Comparison of ENCODE assay signal across 16 cellular contexts in the genomic region with DNA sequence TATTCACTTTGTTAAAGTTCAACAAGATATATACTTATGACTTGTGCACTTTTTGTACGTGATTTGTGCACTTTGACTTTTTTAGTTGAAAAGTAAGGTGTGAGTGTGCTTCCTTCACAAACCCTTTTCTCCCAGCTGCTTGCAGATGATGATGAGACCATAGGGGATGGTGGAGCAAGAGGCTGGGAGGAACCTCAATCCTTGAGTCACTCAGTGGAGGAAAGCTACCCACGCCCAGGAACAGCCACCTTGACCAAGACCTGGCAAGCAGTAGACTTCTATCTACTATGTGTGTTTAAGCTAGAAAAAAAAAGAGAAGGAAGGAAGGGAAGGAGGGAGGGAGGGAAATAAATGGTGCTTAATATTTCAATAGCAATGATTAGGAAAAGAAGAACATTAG. TPM values are rescaled to one million over a fixed set of nuclear protein-coding genes. Genes with fewer than 3 reads are reported as not detected.
DNase-seq lines count a peak whose midpoint lies in the region; ATAC-seq and TF ChIP-seq lines count a peak whose summit lies in the region.
"Had no signal": no experiment of that assay in that cellular context is flagged by ENCODE, and none has a peak within 500 bp of the region (broad histone marks: within the 10 kb centered on the region; RNA-seq: fewer than 3 reads in every experiment).

No MANE protein-coding gene starts in this region.

- intact Hi-C loops in right cardiac atrium (cut with DNase I) (loop anchor here in 3 of 4 donors (5.0 to 10.0 kb wide), 4 partner anchors 227 to 277 kb away; a partner anchor contains a TSS), testis (cut with DNase I; ENCODE audit: low total_unique reads) (no loop called here)

- H3K4me1 ChIP-seq in osteoblast (ENCODE audit: insufficient read depth, low read length) (peaks cover 17% of the 10 kb centered on the region), right cardiac atrium (ENCODE audit: control insufficient read depth, insufficient read depth, low read length) (no peaks in the 10 kb centered on the region), testis (peaks cover 7% of the 10 kb centered on the region)

- no peak overlapping the region for H3K27ac Mint-ChIP-seq in activated CD8-positive, alpha-beta memory T cell treated with anti-CD3 and anti-CD28 coated beads, Interleukin-2, amount 10 ng/mL, durations not matched to agents 7 days and 5 days
- H3K27ac Mint-ChIP-seq: CD14-positive monocyte; CD8-positive, alpha-beta T cell had no signal

- no peaks in the 10 kb centered on the region for H3K79me2 ChIP-seq in osteoblast (ENCODE audit: insufficient read depth, low read length)

- ATAC-seq in activated CD8-positive, alpha-beta memory T cell treated with anti-CD3 and anti-CD28 coated beads, Interleukin-2, amount 10 ng/mL, durations not matched to agents 7 days and 5 days, result no peak
- no peak for ATAC-seq in right cardiac atrium
- no peak for ATAC-seq in GM18519 (IDR thresholded peaks at IDR 0.05; ENCODE audit: low FRiP score, unreplicated experiment)
- ATAC-seq: CD8-positive, alpha-beta T cell had no signal

- DNase-seq in activated CD8-positive, alpha-beta memory T cell treated with anti-CD3 and anti-CD28 coated beads, Interleukin-2, amount 50 U/mL, for 48 hours, result peak; percentile 18
- DNase-seq in activated CD8-positive, alpha-beta memory T cell treated with anti-CD3 and anti-CD28 coated beads, Interleukin-2, amount 10 ng/mL, durations not matched to agents 7 days and 5 days, result no peak
- DNase-seq in NCI-H226 (peak; percentile 31), epithelial cell of esophagus (ENCODE audit: low read depth) (peak; percentile 89), osteoblast (ENCODE audit: insufficient read length, low spot score, missing footprints) (peak; percentile 66), right cardiac atrium (no peak), testis (no peak)
- DNase-seq: Caco-2; CD8-positive, alpha-beta T cell; DND-41; GDM1; GM23248; H7 had no signal

- H3K27me3 Mint-ChIP-seq in activated CD8-positive, alpha-beta memory T cell treated with anti-CD3 and anti-CD28 coated beads, Interleukin-2, amount 10 ng/mL, durations not matched to agents 7 days and 5 days, result peaks cover 7% of the 10 kb centered on the region

- TF ChIP-seq POLR2A in testis (IDR thresholded peaks at IDR 0.05), result no peak

- H2AFZ ChIP-seq in osteoblast (ENCODE audit: low read length), result no peak overlapping the region
- H2AFZ ChIP-seq: GM23248 had no signal

- H3K4me2 ChIP-seq in osteoblast (ENCODE audit: insufficient read depth, low read length), result no peak overlapping the region

- H3K27me3 ChIP-seq in osteoblast (ENCODE audit: insufficient read depth, low read length) (no peaks in the 10 kb centered on the region), right cardiac atrium (ENCODE audit: control insufficient read depth, insufficient read depth) (no peaks in the 10 kb centered on the region), testis (no peaks in the 10 kb centered on the region)

- peaks cover 17% of the 10 kb centered on the region for H3K4me1 Mint-ChIP-seq in activated CD8-positive, alpha-beta memory T cell treated with anti-CD3 and anti-CD28 coated beads, Interleukin-2, amount 10 ng/mL, durations not matched to agents 7 days and 5 days

- TF ChIP-seq CTCF in epithelial cell of esophagus (IDR thresholded peaks at IDR 0.05; ENCODE audit: insufficient read depth, low read depth, low read length, missing control alignments) (no peak), osteoblast (IDR thresholded peaks at IDR 0.05; ENCODE audit: extremely low read depth, low read depth, low read length) (no peak), testis (IDR thresholded peaks at IDR 0.05) (no peak)

- H3K9me3 ChIP-seq in osteoblast (ENCODE audit: low read depth, low read length) (no peaks in the 10 kb centered on the region), right cardiac atrium (ENCODE audit: control insufficient read depth, low read length) (no peaks in the 10 kb centered on the region), testis (no peaks in the 10 kb centered on the region)
- H3K9me3 ChIP-seq: Caco-2 had no signal

- H3K4me3 Mint-ChIP-seq in activated CD8-positive, alpha-beta memory T cell treated with anti-CD3 and anti-CD28 coated beads, Interleukin-2, amount 10 ng/mL, durations not matched to agents 7 days and 5 days, result no peak overlapping the region
- H3K4me3 Mint-ChIP-seq: CD14-positive monocyte; CD8-positive, alpha-beta T cell had no signal

- H3K36me3 ChIP-seq in osteoblast (ENCODE audit: insufficient read depth, low read length) (no peaks in the 10 kb centered on the region), testis (ENCODE audit: low read depth, missing control alignments) (no peaks in the 10 kb centered on the region)

- CTCF ChIA-PET in activated CD8-positive, alpha-beta memory T cell treated with anti-CD3 and anti-CD28 coated beads, Interleukin-2, amount 10 ng/mL, durations not matched to agents 7 days and 5 days (lab: Charles Lee), result no interaction called here

- H3K36me3 Mint-ChIP-seq in activated CD8-positive, alpha-beta memory T cell treated with anti-CD3 and anti-CD28 coated beads, Interleukin-2, amount 10 ng/mL, durations not matched to agents 7 days and 5 days, result no peaks in the 10 kb centered on the region
- H3K36me3 Mint-ChIP-seq: CD14-positive monocyte; CD8-positive, alpha-beta T cell had no signal

- H4K20me1 ChIP-seq in osteoblast (ENCODE audit: insufficient read depth, low read length), result no peaks in the 10 kb centered on the region

- no peaks in the 10 kb centered on the region for H3K9me3 Mint-ChIP-seq in activated CD8-positive, alpha-beta memory T cell treated with anti-CD3 and anti-CD28 coated beads, Interleukin-2, amount 10 ng/mL, durations not matched to agents 7 days and 5 days (ENCODE audit: low read depth)
- H3K9me3 Mint-ChIP-seq: CD8-positive, alpha-beta T cell had no signal

- H3K4me3 ChIP-seq in epithelial cell of esophagus (ENCODE audit: low read length) (no peak overlapping the region), osteoblast (ENCODE audit: insufficient read depth, low read length) (no peak overlapping the region), right cardiac atrium (ENCODE audit: low read length) (no peak overlapping the region), testis (no peak overlapping the region)
- H3K4me3 ChIP-seq: GM23248 had no signal

- 88% methylated on average over 2 of the region's 2 CpGs for WGBS in right cardiac atrium
- WGBS in testis, 2 donors, result 86 to 96% methylated on average over 2 of the region's 2 CpGs

- H3K27ac ChIP-seq in osteoblast (ENCODE audit: low read depth, low read length), result no peak overlapping the region
- no peak overlapping the region for H3K27ac ChIP-seq in right cardiac atrium (ENCODE audit: low read length)
- H3K27ac ChIP-seq in testis, result no peak overlapping the region
- H3K27ac ChIP-seq: 22Rv1, GM23248 had no signal

RNA-seq across cellular contexts. Expression of a gene that starts 25.2 kb away (rescaled TPM):
- total RNA-seq in activated CD8-positive, alpha-beta memory T cell treated with anti-CD3 and anti-CD28 coated beads, Interleukin-2, amount 10 ng/mL, durations not matched to agents 7 days and 5 days, result 10 to 100 TPM; 29.5 to 31.2 TPM
- total RNA-seq in osteoblast (36.5 and 41.3 TPM in 2 replicates), right cardiac atrium (10 to 100 TPM in 1 of 4 donors, 1 to 10 TPM in 3; 7.7 to 12.4 (median 9.4) TPM), testis (10 to 100 TPM; 22.0 TPM)
- polyA plus RNA-seq in right cardiac atrium (2.9 TPM), testis (ENCODE audit: insufficient read depth, low read depth, low replicate concordance) (13.3 TPM)

Comparison
In these comparisons a context has a peak if more than half of its experiments do, and no peak if none do; other contexts are left out.
1. DNase-seq: peak in activated CD8-positive, alpha-beta memory T cell treated with anti-CD3 and anti-CD28 coated beads, Interleukin-2, amount 50 U/mL, for 48 hours (single experiment), NCI-H226 (single experiment), epithelial cell of esophagus (single experiment) and osteoblast (single experiment); none in activated CD8-positive, alpha-beta memory T cell treated with anti-CD3 and anti-CD28 coated beads, Interleukin-2, amount 10 ng/mL, durations not matched to agents 7 days and 5 days (single experiment), right cardiac atrium (0 of 3) and testis (single experiment).